8 cellular contexts compared by ENCODE assay signal in genomic region chr18:63970803-63971191, GRCh38. TPM values are rescaled to one million over a fixed set of nuclear protein-coding genes. Genes with fewer than 3 reads are reported as not detected.
DNase-seq lines count a peak whose midpoint lies in the region; ATAC-seq and TF ChIP-seq lines count a peak whose summit lies in the region.

No MANE protein-coding gene starts in this region.

- no peaks in the 10 kb centered on the region for H3K36me3 Mint-ChIP-seq in IgD-negative memory B cell
- no peaks in the 10 kb centered on the region for H3K36me3 Mint-ChIP-seq in activated naive CD8-positive, alpha-beta T cell treated with anti-CD3 and anti-CD28 coated beads, Interleukin-2, amount 10 ng/mL, durations not matched to agents 7 days and 5 days

- H3K27ac ChIP-seq in hepatocyte: peak overlapping the region; percentile 98

- H3K9me3 Mint-ChIP-seq in IgD-negative memory B cell: peaks cover 0 to 1% (median 0%) of the 10 kb centered on the region in 3 donors
- no peaks in the 10 kb centered on the region for H3K9me3 Mint-ChIP-seq in activated naive CD8-positive, alpha-beta T cell treated with anti-CD3 and anti-CD28 coated beads, Interleukin-2, amount 10 ng/mL, durations not matched to agents 7 days and 5 days

- TF ChIP-seq POLR2A in GM18505 (IDR thresholded peaks at IDR 0.05; ENCODE audit: borderline replicate concordance, extremely low read depth, insufficient read depth, insufficient read length): no peak

- 10% methylated on average over 18 of the region's 18 CpGs for WGBS in hepatocyte (ENCODE audit: low lambda C conversion rate, missing lambda C conversion rate)

- peak overlapping the region; percentile 77 for H3K4me2 ChIP-seq in hepatocyte

- H3K4me3 ChIP-seq in hepatocyte: peak overlapping the region; percentile 27

- intact Hi-C loops in sciatic nerve (cut with DNase I): no loop called here

- H3K79me2 ChIP-seq in hepatocyte: peaks cover 5% of the 10 kb centered on the region

- TF ChIP-seq CTCF in hepatocyte (IDR thresholded peaks at IDR 0.05; ENCODE audit: poor library complexity): no peak

- H3K27me3 Mint-ChIP-seq in IgD-negative memory B cell: no peaks in the 10 kb centered on the region
- H3K27me3 Mint-ChIP-seq in activated naive CD8-positive, alpha-beta T cell treated with anti-CD3 and anti-CD28 coated beads, Interleukin-2, amount 10 ng/mL, durations not matched to agents 7 days and 5 days: no peaks in the 10 kb centered on the region

- no peaks in the 10 kb centered on the region for H3K9me3 ChIP-seq in hepatocyte (ENCODE audit: low read depth)

- peak overlapping the region; percentile 93 to 97 (median 97) for H3K4me3 Mint-ChIP-seq in IgD-negative memory B cell
- peak overlapping the region; percentile 93 for H3K4me3 Mint-ChIP-seq in activated naive CD8-positive, alpha-beta T cell treated with anti-CD3 and anti-CD28 coated beads, Interleukin-2, amount 10 ng/mL, durations not matched to agents 7 days and 5 days

- POLR2A ChIA-PET in activated naive CD8-positive, alpha-beta T cell treated with anti-CD3 and anti-CD28 coated beads, Interleukin-2, amount 10 ng/mL, durations not matched to agents 7 days and 5 days (lab: Charles Lee): interaction anchor here (1.3 kb wide), 1 partner anchor 34 kb away, joined by 3 read pairs; no protein-coding TSS in a partner anchor

- H3K4me1 ChIP-seq in hepatocyte (ENCODE audit: insufficient read depth): peaks cover 5% of the 10 kb centered on the region

- H4K20me1 ChIP-seq in hepatocyte (ENCODE audit: insufficient read depth, poor library complexity, severe bottlenecking): no peaks in the 10 kb centered on the region

- H3K4me1 Mint-ChIP-seq in IgD-negative memory B cell: peaks cover 35 to 45% (median 35%) of the 10 kb centered on the region in 3 donors
- peaks cover 25% of the 10 kb centered on the region for H3K4me1 Mint-ChIP-seq in activated naive CD8-positive, alpha-beta T cell treated with anti-CD3 and anti-CD28 coated beads, Interleukin-2, amount 10 ng/mL, durations not matched to agents 7 days and 5 days

- H3K27ac Mint-ChIP-seq in IgD-negative memory B cell: peak overlapping the region; percentile 33 to 96 (median 92)
- H3K27ac Mint-ChIP-seq in activated naive CD8-positive, alpha-beta T cell treated with anti-CD3 and anti-CD28 coated beads, Interleukin-2, amount 10 ng/mL, durations not matched to agents 7 days and 5 days: peak overlapping the region; percentile 96

- DNase-seq in NCI-H1417 (lab: John Stamatoyannopoulos, UW) (peak in 2 of 3 experiments; percentile 99), NCI-H1417 treated with DMSO at 0.1 percent for 48 hours (lab: John Stamatoyannopoulos, UW) (no peak), hepatocyte (ENCODE audit: low spot score) (peak; percentile 78), sciatic nerve (ENCODE audit: low spot score) (peak; percentile 69), NCI-H82 treated with DMSO at 0.1 percent for 48 hours (lab: John Stamatoyannopoulos, UW; ENCODE audit: unreplicated experiment) (no peak)
- DNase-seq in activated naive CD8-positive, alpha-beta T cell treated with anti-CD3 and anti-CD28 coated beads, Interleukin-2, amount 10 ng/mL, durations not matched to agents 7 days and 5 days: no peak

- no peak for ATAC-seq in activated naive CD8-positive, alpha-beta T cell treated with anti-CD3 and anti-CD28 coated beads, Interleukin-2, amount 10 ng/mL, durations not matched to agents 7 days and 5 days (ENCODE audit: low read depth)
- ATAC-seq in sciatic nerve: peak; percentile 75
- no peak for ATAC-seq in GM18505 (IDR thresholded peaks at IDR 0.05; ENCODE audit: unreplicated experiment)

- H3K36me3 ChIP-seq in hepatocyte (replicated peaks; ENCODE audit: insufficient read depth, low read depth): no peaks in the 10 kb centered on the region

- no peaks in the 10 kb centered on the region for H3K9me2 ChIP-seq in hepatocyte (replicated peaks; ENCODE audit: insufficient read depth)

- H2AFZ ChIP-seq in hepatocyte: peak overlapping the region; percentile 61

- H3K27me3 ChIP-seq in hepatocyte: no peaks in the 10 kb centered on the region

RNA-seq across cellular contexts. Expression of gene SERPINB8, which starts 0.9 kb away (rescaled TPM):
- polyA plus RNA-seq in IgD-negative memory B cell: 10.8 TPM
- total RNA-seq in activated naive CD8-positive, alpha-beta T cell treated with anti-CD3 and anti-CD28 coated beads, Interleukin-2, amount 10 ng/mL, durations not matched to agents 7 days and 5 days: 1 to 10 TPM; 6.0 to 7.3 TPM
- 9.3 and 10.9 TPM in 2 replicates for total RNA-seq in hepatocyte
- 14.7 and 16.7 TPM in 2 replicates for polyA plus RNA-seq in hepatocyte
- total RNA-seq in sciatic nerve: 16.5 TPM

RNA-seq across cellular contexts. Expression of gene HMSD, which starts 21.7 kb away (rescaled TPM):
- polyA plus RNA-seq in IgD-negative memory B cell (not detected), hepatocyte (0.51 TPM in 1 of 2 replicates, not detected in the other)
- total RNA-seq in activated naive CD8-positive, alpha-beta T cell treated with anti-CD3 and anti-CD28 coated beads, Interleukin-2, amount 10 ng/mL, durations not matched to agents 7 days and 5 days: not detected
- total RNA-seq in hepatocyte (0.10 TPM in 1 of 2 replicates, not detected in the other), sciatic nerve (7.8 TPM)

Comparison
In these comparisons a context has a peak if more than half of its experiments do, and no peak if none do; other contexts are left out.
1. DNase-seq: peak in NCI-H1417 (2 of 3), hepatocyte (single experiment) and sciatic nerve (single experiment); none in NCI-H1417 treated with DMSO at 0.1 percent for 48 hours (single experiment), activated naive CD8-positive, alpha-beta T cell treated with anti-CD3 and anti-CD28 coated beads, Interleukin-2, amount 10 ng/mL, durations not matched to agents 7 days and 5 days (single experiment) and NCI-H82 treated with DMSO at 0.1 percent for 48 hours (single experiment).